Comparison of ENCODE assay signal across 21 cellular contexts in the genomic region with DNA sequence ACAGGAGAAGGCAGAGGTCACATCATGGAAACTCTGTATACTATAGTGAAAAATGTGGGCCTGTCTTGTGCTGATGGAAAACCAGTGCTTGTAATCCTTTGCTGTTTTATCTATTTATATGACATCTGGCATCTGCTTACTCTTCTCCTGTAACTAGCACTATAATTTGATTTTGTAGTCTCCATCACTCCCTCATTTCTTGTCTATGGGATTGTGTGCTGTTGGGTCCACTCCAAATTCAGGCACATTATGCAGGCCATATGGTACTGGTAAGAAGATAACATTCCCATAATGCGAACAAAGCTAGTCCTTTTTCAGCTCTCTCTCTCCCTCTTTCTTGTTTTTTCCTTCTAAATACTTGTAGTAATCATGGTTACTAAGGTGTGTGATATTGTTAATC.
DNase-seq lines count a peak whose midpoint lies in the region; ATAC-seq, FAIRE-seq and TF ChIP-seq lines count a peak whose summit lies in the region.
"Had no signal": no experiment of that assay in that cellular context is flagged by ENCODE, and none has a peak within 500 bp of the region (broad histone marks: within the 10 kb centered on the region; RNA-seq: fewer than 3 reads in every experiment).

No MANE protein-coding gene starts in this region.

- H3K4me2 ChIP-seq in HepG2 (ENCODE audit: low read depth, low read length) = no peak overlapping the region

- DNase-seq in NCI-H1694 (lab: John Stamatoyannopoulos, UW) (peak; percentile 29), NCI-H82 (lab: John Stamatoyannopoulos, UW) (peak; percentile 81), superior temporal gyrus (ENCODE audit: extremely low spot score) (peak; percentile 59), NCI-H2171 (lab: John Stamatoyannopoulos, UW) (no peak), HepG2 (ENCODE audit: low spot score) (no peak), spleen (no peak)
- DNase-seq in activated naive CD8-positive, alpha-beta T cell treated with anti-CD3 and anti-CD28 coated beads for 36 hours = no peak
- DNase-seq: ACHN; Caco-2; CD4-positive, alpha-beta T cell; DMS53; DND-41; EL; H9 had no signal

- H3K36me3 ChIP-seq in HepG2 (replicated peaks in 1 of 2; ENCODE audit: control insufficient read depth in 1 of 2, insufficient read depth in 2 of 2, low read length in 2 of 2) = no peaks in the 10 kb centered on the region
- H3K36me3 ChIP-seq in spleen = no peaks in the 10 kb centered on the region

- H2AFZ ChIP-seq in HepG2 (ENCODE audit: low read length) = no peak overlapping the region

- POLR2A ChIA-PET in HepG2 (lab: Yijun Ruan, JAX) = no interaction called here

- H3K9me3 ChIP-seq in HepG2 (ENCODE audit: low read length) = peaks cover 4% of the 10 kb centered on the region; the same call in 1 of the 2 replicates
- peaks cover 0 to 18% (median 9%) of the 10 kb centered on the region in 8 donors for H3K9me3 ChIP-seq in spleen
- H3K9me3 ChIP-seq: Caco-2 had no signal

- no peaks in the 10 kb centered on the region for H3K4me1 Mint-ChIP-seq in activated naive CD8-positive, alpha-beta T cell treated with anti-CD3 and anti-CD28 coated beads for 36 hours

- no peak overlapping the region for H3K4me3 ChIP-seq in HepG2 (replicated peaks in 1 of 3; ENCODE audit: insufficient read depth in 1 of 3, low read depth in 2 of 3, low read length in 3 of 3)
- no peak overlapping the region for H3K4me3 ChIP-seq in spleen
- H3K4me3 ChIP-seq: GM12878 had no signal

- no peaks in the 10 kb centered on the region for H3K79me2 ChIP-seq in HepG2 (ENCODE audit: insufficient read depth, low read length)

- H3K4me3 Mint-ChIP-seq in activated naive CD8-positive, alpha-beta T cell treated with anti-CD3 and anti-CD28 coated beads for 36 hours = no peak overlapping the region
- H3K4me3 Mint-ChIP-seq: CD4-positive, alpha-beta T cell; H9 had no signal

- intact Hi-C loops in HepG2 (cut with micrococcal nuclease; ENCODE audit: unreplicated experiment) (no loop called here), spleen (cut with DNase I; ENCODE audit: low total_unique reads) (no loop called here)

- H3K4me1 ChIP-seq in HepG2 (ENCODE audit: insufficient read depth, low read length) = no peaks in the 10 kb centered on the region
- H3K4me1 ChIP-seq in spleen = no peaks in the 10 kb centered on the region
- H3K4me1 ChIP-seq: Caco-2 had no signal

- H3K27ac ChIP-seq in HepG2 (ENCODE audit: extremely low read length, insufficient read depth, low read length) = no peak overlapping the region
- no peak overlapping the region for H3K27ac ChIP-seq in spleen
- H3K27ac ChIP-seq: C4-2B had no signal

- no peak for TF ChIP-seq RAD21 in HepG2 (CRISPR knock-in tag; IDR thresholded peaks at IDR 0.05)

- FAIRE-seq in HepG2 (lab: Jason Lieb, UNC) = no peak
- FAIRE-seq: A204.1, D721Med, GM12878, GM19239, H1 had no signal

- H3K36me3 Mint-ChIP-seq in activated naive CD8-positive, alpha-beta T cell treated with anti-CD3 and anti-CD28 coated beads for 36 hours = no peaks in the 10 kb centered on the region

- ATAC-seq in SK-N-SH treated with all-trans-retinoic acid at 6 μM for 48 hours = no peak; the same call in 2 of the 3 replicates
- ATAC-seq in HepG2 = no peak
- ATAC-seq: GM12878 had no signal

- no peaks in the 10 kb centered on the region for H3K27me3 Mint-ChIP-seq in activated naive CD8-positive, alpha-beta T cell treated with anti-CD3 and anti-CD28 coated beads for 36 hours
- H3K27me3 Mint-ChIP-seq: CD4-positive, alpha-beta T cell had no signal

- TF ChIP-seq POLR2A in HepG2 (IDR thresholded peaks at IDR 0.05; ENCODE audit: insufficient read depth in 1 of 2, low read depth in 2 of 2, low read length in 2 of 2) = no peak
- no peak for TF ChIP-seq POLR2A in spleen (IDR thresholded peaks at IDR 0.05)

- no peak for TF ChIP-seq EP300 in HepG2 (IDR thresholded peaks at IDR 0.05; ENCODE audit: low read depth in 2 of 2, low read length in 2 of 2)
- TF ChIP-seq EP300 in HepG2 (CRISPR knock-in tag; IDR thresholded peaks at IDR 0.05; ENCODE audit: borderline replicate concordance) = no peak

- no peaks in the 10 kb centered on the region for H3K9me3 Mint-ChIP-seq in activated naive CD8-positive, alpha-beta T cell treated with anti-CD3 and anti-CD28 coated beads for 36 hours
- H3K9me3 Mint-ChIP-seq: CD4-positive, alpha-beta T cell had no signal

- CTCF ChIA-PET in HepG2 (lab: Yijun Ruan, JAX; ENCODE audit: low intra/inter-chr PET ratio, low total read pairs) = no interaction called here

- in situ Hi-C loops in HepG2 (cut with HindIII; ENCODE audit: extremely low pct_ligation_motif_present, low pct_unique_long_range_greater_than_20kb) = no loop called here

- no peaks in the 10 kb centered on the region for H4K20me1 ChIP-seq in HepG2 (ENCODE audit: insufficient read depth, low read length)

- WGBS in HepG2 (ENCODE audit: low lambda C conversion rate) = 16% methylated on average over 1 of the region's 1 CpG
- WGBS in spleen, 5 donors = 82 to 95% (median 90%) methylated on average over 1 of the region's 1 CpG

- no peak for TF ChIP-seq CTCF in HepG2 (CRISPR knock-in tag; IDR thresholded peaks at IDR 0.05)
- TF ChIP-seq CTCF in spleen (IDR thresholded peaks at IDR 0.05 in 8 of 11, conservative IDR thresholded peaks at IDR 0.05 in 3 of 11) = no peak

- no peaks in the 10 kb centered on the region for H3K27me3 ChIP-seq in HepG2 (ENCODE audit: control insufficient read depth in 1 of 2, insufficient read depth in 2 of 2, low read length in 2 of 2)
- no peaks in the 10 kb centered on the region for H3K27me3 ChIP-seq in spleen (replicated peaks in 1 of 7)

- no TSS peak for BruUV-seq in HepG2 (replicated peaks; lab: Mats Ljungman, UMichigan)

- no peak overlapping the region for H3K9ac ChIP-seq in HepG2 (ENCODE audit: insufficient read depth, low read depth, low read length)

- no peak overlapping the region for H3K27ac Mint-ChIP-seq in activated naive CD8-positive, alpha-beta T cell treated with anti-CD3 and anti-CD28 coated beads for 36 hours
- H3K27ac Mint-ChIP-seq: CD4-positive, alpha-beta T cell; H9 had no signal

TF ChIP-seq in SK-N-SH treated with all-trans-retinoic acid at 6 μM for 48 hours, 23 proteins besides CTCF, POLR2A, EP300 and RAD21 (continues in another document):
- TF ChIP-seq, protein P1, sequence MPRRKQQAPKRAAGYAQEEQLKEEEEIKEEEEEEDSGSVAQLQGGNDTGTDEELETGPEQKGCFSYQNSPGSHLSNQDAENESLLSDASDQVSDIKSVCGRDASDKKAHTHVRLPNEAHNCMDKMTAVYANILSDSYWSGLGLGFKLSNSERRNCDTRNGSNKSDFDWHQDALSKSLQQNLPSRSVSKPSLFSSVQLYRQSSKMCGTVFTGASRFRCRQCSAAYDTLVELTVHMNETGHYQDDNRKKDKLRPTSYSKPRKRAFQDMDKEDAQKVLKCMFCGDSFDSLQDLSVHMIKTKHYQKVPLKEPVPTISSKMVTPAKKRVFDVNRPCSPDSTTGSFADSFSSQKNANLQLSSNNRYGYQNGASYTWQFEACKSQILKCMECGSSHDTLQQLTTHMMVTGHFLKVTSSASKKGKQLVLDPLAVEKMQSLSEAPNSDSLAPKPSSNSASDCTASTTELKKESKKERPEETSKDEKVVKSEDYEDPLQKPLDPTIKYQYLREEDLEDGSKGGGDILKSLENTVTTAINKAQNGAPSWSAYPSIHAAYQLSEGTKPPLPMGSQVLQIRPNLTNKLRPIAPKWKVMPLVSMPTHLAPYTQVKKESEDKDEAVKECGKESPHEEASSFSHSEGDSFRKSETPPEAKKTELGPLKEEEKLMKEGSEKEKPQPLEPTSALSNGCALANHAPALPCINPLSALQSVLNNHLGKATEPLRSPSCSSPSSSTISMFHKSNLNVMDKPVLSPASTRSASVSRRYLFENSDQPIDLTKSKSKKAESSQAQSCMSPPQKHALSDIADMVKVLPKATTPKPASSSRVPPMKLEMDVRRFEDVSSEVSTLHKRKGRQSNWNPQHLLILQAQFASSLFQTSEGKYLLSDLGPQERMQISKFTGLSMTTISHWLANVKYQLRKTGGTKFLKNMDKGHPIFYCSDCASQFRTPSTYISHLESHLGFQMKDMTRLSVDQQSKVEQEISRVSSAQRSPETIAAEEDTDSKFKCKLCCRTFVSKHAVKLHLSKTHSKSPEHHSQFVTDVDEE (CRISPR knock-in tag; IDR thresholded peaks at IDR 0.05) = peak; percentile 69; the same call in 1 of the 2 replicates
- peak; percentile 32; the same call in 1 of the 2 replicates for TF ChIP-seq ISL1 (CRISPR knock-in tag; IDR thresholded peaks at IDR 0.05)

TF ChIP-seq in HepG2, 621 proteins besides CTCF, POLR2A, EP300 and RAD21:
- TF ChIP-seq BRD4 (CRISPR knock-in tag; IDR thresholded peaks at IDR 0.05) = no peak
- no peak for TF ChIP-seq ZNF839 (CRISPR knock-in tag; IDR thresholded peaks at IDR 0.05; ENCODE audit: borderline replicate concordance)
- TF ChIP-seq ATRX (CRISPR knock-in tag; IDR thresholded peaks at IDR 0.05; ENCODE audit: borderline replicate concordance) = no peak
- TF ChIP-seq ZFAT (CRISPR knock-in tag; conservative IDR thresholded peaks at IDR 0.05) = no peak
- no peak for TF ChIP-seq NR2C2 (CRISPR knock-in tag; IDR thresholded peaks at IDR 0.05; ENCODE audit: borderline replicate concordance)
- TF ChIP-seq ZSCAN20 (CRISPR knock-in tag; IDR thresholded peaks at IDR 0.05; ENCODE audit: borderline replicate concordance) = no peak
- TF ChIP-seq ISX (CRISPR knock-in tag; conservative IDR thresholded peaks at IDR 0.05) = no peak
- TF ChIP-seq PRPF4 (IDR thresholded peaks at IDR 0.05; ENCODE audit: low read depth, low read length, poor library complexity, severe bottlenecking) = no peak
- no peak for TF ChIP-seq REPIN1 (CRISPR knock-in tag; IDR thresholded peaks at IDR 0.05; ENCODE audit: borderline replicate concordance, low read depth)
- TF ChIP-seq, protein P2, sequence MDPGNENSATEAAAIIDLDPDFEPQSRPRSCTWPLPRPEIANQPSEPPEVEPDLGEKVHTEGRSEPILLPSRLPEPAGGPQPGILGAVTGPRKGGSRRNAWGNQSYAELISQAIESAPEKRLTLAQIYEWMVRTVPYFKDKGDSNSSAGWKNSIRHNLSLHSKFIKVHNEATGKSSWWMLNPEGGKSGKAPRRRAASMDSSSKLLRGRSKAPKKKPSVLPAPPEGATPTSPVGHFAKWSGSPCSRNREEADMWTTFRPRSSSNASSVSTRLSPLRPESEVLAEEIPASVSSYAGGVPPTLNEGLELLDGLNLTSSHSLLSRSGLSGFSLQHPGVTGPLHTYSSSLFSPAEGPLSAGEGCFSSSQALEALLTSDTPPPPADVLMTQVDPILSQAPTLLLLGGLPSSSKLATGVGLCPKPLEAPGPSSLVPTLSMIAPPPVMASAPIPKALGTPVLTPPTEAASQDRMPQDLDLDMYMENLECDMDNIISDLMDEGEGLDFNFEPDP (CRISPR knock-in tag; conservative IDR thresholded peaks at IDR 0.05) = no peak
- no peak for TF ChIP-seq IKZF4 (CRISPR knock-in tag; IDR thresholded peaks at IDR 0.05; ENCODE audit: borderline replicate concordance, low read depth, not compliant biosample characterization)
- TF ChIP-seq ZSCAN25 (CRISPR knock-in tag; IDR thresholded peaks at IDR 0.05) = no peak

Comparison
In these comparisons a context has a peak if more than half of its experiments do, and no peak if none do; other contexts are left out.
1. DNase-seq: peak in NCI-H1694 (single experiment), NCI-H82 (single experiment) and superior temporal gyrus (single experiment); none in NCI-H2171 (single experiment), activated naive CD8-positive, alpha-beta T cell treated with anti-CD3 and anti-CD28 coated beads for 36 hours (single experiment), HepG2 (single experiment) and spleen (single experiment).